ENCODE assay signal across 1 cellular context in genomic region chr2:79750321-79750720, GRCh38.
TF ChIP-seq lines count a peak whose summit lies in the region.

No MANE protein-coding gene starts in this region.

TF ChIP-seq in SK-N-SH, 30 proteins besides CTCF, POLR2A, EP300 and RAD21 (continued from another document):
- TF ChIP-seq RCOR1 (IDR thresholded peaks at IDR 0.05; ENCODE audit: low read length) (no peak), JUND (IDR thresholded peaks at IDR 0.05) (no peak), PBX3 (IDR thresholded peaks at IDR 0.05) (no peak)
